In genomic region chr1:205506409-205507196, GRCh38 we compare ENCODE assay signal across 13 cellular contexts. TPM values are rescaled to one million over a fixed set of nuclear protein-coding genes. Genes with fewer than 3 reads are reported as not detected.
DNase-seq lines count a peak whose midpoint lies in the region; ATAC-seq and TF ChIP-seq lines count a peak whose summit lies in the region.
"Had no signal": no experiment of that assay in that cellular context is flagged by ENCODE, and none has a peak within 500 bp of the region (broad histone marks: within the 10 kb centered on the region; RNA-seq: fewer than 3 reads in every experiment).

No MANE protein-coding gene starts in this region.

- TF ChIP-seq POLR2A in Peyer's patch (IDR thresholded peaks at IDR 0.05): no peak

- H3K36me3 Mint-ChIP-seq in endothelial cell (ENCODE audit: low read depth, unreplicated experiment): no peaks in the 10 kb centered on the region

- 0 out of 20 replicates have a peak overlapping the region, but pooled peaks of 1 of the 10 experiments have one; percentile 75 for H3K4me3 ChIP-seq in BLaER1 treated with 17β-estradiol and CSF1 and Interleukin-3, amounts not matched to agents 10 nM and 100 nM
- H3K4me3 ChIP-seq in Peyer's patch (peak overlapping the region in 1 of 4 donors; percentile 63), osteoblast (ENCODE audit: insufficient read depth, low read length) (no peak overlapping the region), mucosa of descending colon (no peak overlapping the region)

- H3K4me1 Mint-ChIP-seq in endothelial cell (ENCODE audit: unreplicated experiment): peaks cover 4% of the 10 kb centered on the region

- H3K9me3 ChIP-seq in BLaER1 treated with 17β-estradiol and CSF1 and Interleukin-3, amounts not matched to agents 10 nM and 100 nM (replicated peaks in 1 of 11): no peaks in the 10 kb centered on the region
- no peaks in the 10 kb centered on the region for H3K9me3 ChIP-seq in Peyer's patch
- no peaks in the 10 kb centered on the region for H3K9me3 ChIP-seq in osteoblast (ENCODE audit: low read depth, low read length)
- H3K9me3 ChIP-seq in mucosa of descending colon: no peaks in the 10 kb centered on the region

- peak overlapping the region; percentile 8 for H3K27ac Mint-ChIP-seq in endothelial cell (ENCODE audit: unreplicated experiment)
- H3K27ac Mint-ChIP-seq: activated B cell treated with CpG ODN at 0.5 μM for 24 hours; activated naive CD4-positive, alpha-beta T cell treated with anti-CD3 and anti-CD28 coated beads for 36 hours had no signal

- intact Hi-C loops in mucosa of descending colon (cut with DNase I, micrococcal nuclease): no loop called here

- peak overlapping the region; percentile 4 for H3K4me3 Mint-ChIP-seq in endothelial cell (ENCODE audit: unreplicated experiment)
- H3K4me3 Mint-ChIP-seq: activated B cell treated with CpG ODN at 0.5 μM for 24 hours; activated naive CD4-positive, alpha-beta T cell treated with anti-CD3 and anti-CD28 coated beads for 36 hours had no signal

- no peaks in the 10 kb centered on the region for H3K79me2 ChIP-seq in osteoblast (ENCODE audit: insufficient read depth, low read length)

- no peaks in the 10 kb centered on the region for H3K27me3 ChIP-seq in BLaER1 treated with 17β-estradiol and CSF1 and Interleukin-3, amounts not matched to agents 10 nM and 100 nM
- no peaks in the 10 kb centered on the region for H3K27me3 ChIP-seq in Peyer's patch
- H3K27me3 ChIP-seq in osteoblast (ENCODE audit: insufficient read depth, low read length): peaks cover 32% of the 10 kb centered on the region

- H3K9ac ChIP-seq in BLaER1 treated with 17β-estradiol and CSF1 and Interleukin-3, amounts not matched to agents 10 nM and 100 nM: no peak overlapping the region

- peaks cover 19 to 45% (median 38%) of the 10 kb centered on the region in 10 experiments for H3K4me1 ChIP-seq in BLaER1 treated with 17β-estradiol and CSF1 and Interleukin-3, amounts not matched to agents 10 nM and 100 nM
- H3K4me1 ChIP-seq in Peyer's patch: peaks cover 4 to 23% (median 7%) of the 10 kb centered on the region in 4 donors
- peaks cover 4% of the 10 kb centered on the region for H3K4me1 ChIP-seq in osteoblast (ENCODE audit: insufficient read depth, low read length)
- peaks cover 11% of the 10 kb centered on the region for H3K4me1 ChIP-seq in mucosa of descending colon (ENCODE audit: low read depth)

- H3K36me3 ChIP-seq in BLaER1 treated with 17β-estradiol and CSF1 and Interleukin-3, amounts not matched to agents 10 nM and 100 nM: no peaks in the 10 kb centered on the region
- H3K36me3 ChIP-seq in Peyer's patch: no peaks in the 10 kb centered on the region
- no peaks in the 10 kb centered on the region for H3K36me3 ChIP-seq in osteoblast (ENCODE audit: insufficient read depth, low read length)
- no peaks in the 10 kb centered on the region for H3K36me3 ChIP-seq in mucosa of descending colon (ENCODE audit: low read depth)

- peaks cover 17% of the 10 kb centered on the region for H3K27me3 Mint-ChIP-seq in endothelial cell (ENCODE audit: unreplicated experiment)
- H3K27me3 Mint-ChIP-seq: activated B cell treated with CpG ODN at 0.5 μM for 24 hours had no signal

- no peak for ATAC-seq in GM18909 (IDR thresholded peaks at IDR 0.05; ENCODE audit: poor library complexity, unreplicated experiment)
- no peak for ATAC-seq in mucosa of descending colon
- ATAC-seq: PC-3 had no signal

- H4K20me1 ChIP-seq in BLaER1 treated with 17β-estradiol and CSF1 and Interleukin-3, amounts not matched to agents 10 nM and 100 nM: peaks cover 0 to 34% (median 23%) of the 10 kb centered on the region in 11 experiments; a peak in 15 of 22 replicates
- H4K20me1 ChIP-seq in osteoblast (ENCODE audit: insufficient read depth, low read length): no peaks in the 10 kb centered on the region

- DNase-seq in Peyer's patch (peak in 2 of 3 donors; percentile 64 to 67), endothelial cell (ENCODE audit: low spot score) (no peak), osteoblast (ENCODE audit: insufficient read length, low spot score, missing footprints) (peak; percentile 47), mucosa of descending colon (no peak), DMS79 treated with DMSO at 0.1 percent for 48 hours (lab: John Stamatoyannopoulos, UW) (no peak)
- no peak for DNase-seq in stimulated activated CD4-positive, alpha-beta T cell treated with anti-CD3 and anti-CD28 coated beads, Interleukin-15, amount 100 ng/mL, for 24 hours
- DNase-seq: activated B cell treated with CpG ODN at 0.5 μM for 24 hours; activated naive CD4-positive, alpha-beta T cell treated with anti-CD3 and anti-CD28 coated beads for 36 hours; NCI-H1930; NCI-H524 treated with DMSO at 0.1 percent for 48 hours had no signal

- H2AFZ ChIP-seq in osteoblast (ENCODE audit: low read length): no peak overlapping the region

- TF ChIP-seq CTCF in Peyer's patch (IDR thresholded peaks at IDR 0.05): no peak
- no peak for TF ChIP-seq CTCF in endothelial cell (IDR thresholded peaks at IDR 0.05; ENCODE audit: unreplicated experiment)
- TF ChIP-seq CTCF in osteoblast (IDR thresholded peaks at IDR 0.05; ENCODE audit: extremely low read depth, low read depth, low read length): no peak
- TF ChIP-seq CTCF in mucosa of descending colon (IDR thresholded peaks at IDR 0.05): no peak

- H3K4me2 ChIP-seq in BLaER1 treated with 17β-estradiol and CSF1 and Interleukin-3, amounts not matched to agents 10 nM and 100 nM: peak overlapping the region in 9 of 11 experiments; percentile 92 to 100 (median 97); a peak in 18 of 22 replicates
- no peak overlapping the region for H3K4me2 ChIP-seq in osteoblast (ENCODE audit: insufficient read depth, low read length)

- no peaks in the 10 kb centered on the region for H3K9me3 Mint-ChIP-seq in endothelial cell (ENCODE audit: unreplicated experiment)
- H3K9me3 Mint-ChIP-seq: activated B cell treated with CpG ODN at 0.5 μM for 24 hours; activated naive CD4-positive, alpha-beta T cell treated with anti-CD3 and anti-CD28 coated beads for 36 hours had no signal

- no peak overlapping the region for H3K27ac ChIP-seq in BLaER1 treated with 17β-estradiol and CSF1 and Interleukin-3, amounts not matched to agents 10 nM and 100 nM
- H3K27ac ChIP-seq in Peyer's patch (peak overlapping the region in 2 of 4 donors; percentile 5 to 71), osteoblast (ENCODE audit: low read depth, low read length) (no peak overlapping the region)

RNA-seq across cellular contexts. Expression of gene CDK18, which starts 2.1 kb away (rescaled TPM):
- total RNA-seq in Peyer's patch (100 to 1,000 TPM in 1 of 4 donors, 10 to 100 TPM in 3; 47.0 to 126 (median 80.7) TPM), endothelial cell (ENCODE audit: unreplicated experiment) (12.4 TPM), osteoblast (0.29 and 0.72 TPM in 2 replicates), mucosa of descending colon (10 to 100 TPM; 32.1 to 41.2 (median 37.0) TPM)

RNA-seq across cellular contexts. Expression of gene BLACAT1, which starts 50.8 kb away (rescaled TPM):
- 1 to 10 TPM in 2 of 4 donors, under 1 TPM in 1, not detected in 1; 0.53 to 3.6 (median 1.5) TPM for total RNA-seq in Peyer's patch
- total RNA-seq in endothelial cell (ENCODE audit: unreplicated experiment): 2.2 TPM
- total RNA-seq in osteoblast: not detected in 2 replicates
- total RNA-seq in mucosa of descending colon: under 1 TPM; 0.14 to 0.46 (median 0.19) TPM

Comparison
In these comparisons a context has a peak if more than half of its experiments do, and no peak if none do; other contexts are left out.
1. DNase-seq: peak in Peyer's patch (2 of 3) and osteoblast (single experiment); none in endothelial cell (single experiment), mucosa of descending colon (0 of 3), stimulated activated CD4-positive, alpha-beta T cell treated with anti-CD3 and anti-CD28 coated beads, Interleukin-15, amount 100 ng/mL, for 24 hours (single experiment) and DMS79 treated with DMSO at 0.1 percent for 48 hours (single experiment).